8 cellular contexts compared by ENCODE assay signal in the genomic region with DNA sequence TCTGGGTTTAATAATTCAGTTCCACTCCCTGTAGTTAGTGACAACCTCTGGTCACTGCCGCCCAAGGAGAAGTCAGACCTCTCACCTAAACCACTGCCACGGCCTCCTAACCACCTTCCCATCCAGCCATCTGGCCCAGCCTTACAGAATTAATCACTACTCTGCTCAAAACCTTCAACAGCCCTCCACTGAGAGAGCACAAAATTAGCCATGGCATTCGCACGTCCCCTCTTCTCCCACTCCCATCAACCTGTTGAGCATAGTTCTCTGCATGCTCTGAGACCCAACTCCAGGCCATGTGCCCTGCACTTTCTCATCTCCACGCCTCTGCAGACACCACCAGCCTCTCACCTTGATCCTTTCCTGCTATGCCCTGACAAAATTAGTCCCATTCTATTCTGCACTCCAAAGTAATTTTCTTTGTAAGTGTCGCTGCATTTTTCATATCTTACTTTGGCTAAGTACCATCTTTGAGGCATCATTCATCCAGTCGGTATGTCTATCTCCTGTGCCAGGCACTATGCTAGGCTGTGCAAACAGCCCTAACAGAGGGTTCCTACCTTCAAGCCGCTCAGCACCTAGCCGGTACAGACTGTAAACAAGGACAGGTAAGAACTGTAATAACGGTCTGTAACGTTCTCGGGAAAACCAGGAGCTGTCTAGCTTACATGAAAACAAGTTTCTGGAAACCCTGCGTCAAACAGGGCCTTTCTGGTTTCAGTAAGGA. TPM values are rescaled to one million over a fixed set of nuclear protein-coding genes. Genes with fewer than 3 reads are reported as not detected.
DNase-seq lines count a peak whose midpoint lies in the region; ATAC-seq and TF ChIP-seq lines count a peak whose summit lies in the region.

No MANE protein-coding gene starts in this region.

- peaks cover 26% of the 10 kb centered on the region for H3K4me1 Mint-ChIP-seq in Caco-2 (ENCODE audit: low read depth, unreplicated experiment)
- H3K4me1 Mint-ChIP-seq in stimulated activated naive CD8-positive, alpha-beta T cell treated with anti-CD3 and anti-CD28 coated beads, Interleukin-15, Interleukin-2, amounts not matched to agents 100 ng/mL and 50 ng/mL, for 24 hours (ENCODE audit: low read depth): peaks cover 21% of the 10 kb centered on the region

- H3K36me3 ChIP-seq in Caco-2 (ENCODE audit: control insufficient read depth, insufficient read depth, low read length) (peaks cover under 1% of the 10 kb centered on the region; the same call in 1 of the 2 replicates), ascending aorta (peaks cover 15 to 22% of the 10 kb centered on the region in 2 donors), kidney epithelial cell (ENCODE audit: control insufficient read depth, insufficient read depth, low read length) (no peaks in the 10 kb centered on the region)

- H3K27me3 Mint-ChIP-seq in Caco-2 (ENCODE audit: insufficient read depth, unreplicated experiment): no peaks in the 10 kb centered on the region
- H3K27me3 Mint-ChIP-seq in stimulated activated naive CD8-positive, alpha-beta T cell treated with anti-CD3 and anti-CD28 coated beads, Interleukin-15, Interleukin-2, amounts not matched to agents 100 ng/mL and 50 ng/mL, for 24 hours: no peaks in the 10 kb centered on the region

- H3K27ac ChIP-seq in ascending aorta: peak overlapping the region; percentile 70 to 92

- ATAC-seq in HG03442 (IDR thresholded peaks at IDR 0.05; ENCODE audit: unreplicated experiment) (peak; percentile 11), GM19395 (IDR thresholded peaks at IDR 0.05; ENCODE audit: unreplicated experiment) (no peak), HG03108 (IDR thresholded peaks at IDR 0.05; ENCODE audit: unreplicated experiment) (no peak), HG02840 (IDR thresholded peaks at IDR 0.05; ENCODE audit: low FRiP score, unreplicated experiment) (no peak)

- H3K4me3 ChIP-seq in Caco-2 (ENCODE audit: low read depth, low read length) (peak overlapping the region; percentile 81), ascending aorta (peak overlapping the region; percentile 91 to 97), kidney epithelial cell (ENCODE audit: low read depth, low read length) (peak overlapping the region; percentile 67)

- BruUV-seq in Caco-2 (replicated peaks; lab: Mats Ljungman, UMichigan): no TSS peak

- DNase-seq in Caco-2 (no peak), ascending aorta (ENCODE audit: low spot score in 2 of 2) (no peak), kidney epithelial cell (ENCODE audit: low read depth) (no peak)

- H3K4me3 Mint-ChIP-seq in Caco-2 (ENCODE audit: unreplicated experiment): peak overlapping the region; percentile 77
- peak overlapping the region; percentile 87 for H3K4me3 Mint-ChIP-seq in stimulated activated naive CD8-positive, alpha-beta T cell treated with anti-CD3 and anti-CD28 coated beads, Interleukin-15, Interleukin-2, amounts not matched to agents 100 ng/mL and 50 ng/mL, for 24 hours

- intact Hi-C loops in Caco-2 (cut with micrococcal nuclease; ENCODE audit: unreplicated experiment): no loop called here
- intact Hi-C loops in ascending aorta (cut with DNase I): loop anchor here (2.0 to 5.0 kb wide), 4 partner anchors 15 to 421 kb away; no protein-coding TSS in a partner anchor

- CTCF ChIA-PET in Caco-2 (lab: Charles Lee): interaction anchor here (0.9 kb wide), 1 partner anchor 43 kb away, joined by 3 read pairs; the partner anchor contains the start of gene UTP6

- H3K9me3 ChIP-seq in Caco-2: no peaks in the 10 kb centered on the region
- no peaks in the 10 kb centered on the region for H3K9me3 ChIP-seq in ascending aorta

- H3K36me3 Mint-ChIP-seq in Caco-2 (ENCODE audit: insufficient read depth, unreplicated experiment): peaks cover 22% of the 10 kb centered on the region
- H3K36me3 Mint-ChIP-seq in stimulated activated naive CD8-positive, alpha-beta T cell treated with anti-CD3 and anti-CD28 coated beads, Interleukin-15, Interleukin-2, amounts not matched to agents 100 ng/mL and 50 ng/mL, for 24 hours (ENCODE audit: low read depth): peaks cover 38% of the 10 kb centered on the region

- POLR2A ChIA-PET in Caco-2 (lab: Charles Lee): no interaction called here

- H3K4me1 ChIP-seq in Caco-2 (no peaks in the 10 kb centered on the region), ascending aorta (peaks cover 8 to 20% of the 10 kb centered on the region in 2 donors)

- TF ChIP-seq CTCF in Caco-2 (IDR thresholded peaks at IDR 0.05; ENCODE audit: insufficient read depth in 1 of 2, low read depth in 1 of 2, low read length in 1 of 2, severe bottlenecking in 1 of 2, unreplicated experiment in 1 of 2) (no peak), ascending aorta (IDR thresholded peaks at IDR 0.05) (no peak), kidney epithelial cell (IDR thresholded peaks at IDR 0.05; ENCODE audit: insufficient read depth, low read length, poor library complexity, severe bottlenecking) (no peak)

- no peaks in the 10 kb centered on the region for H3K9me3 Mint-ChIP-seq in Caco-2 (ENCODE audit: unreplicated experiment)
- no peaks in the 10 kb centered on the region for H3K9me3 Mint-ChIP-seq in stimulated activated naive CD8-positive, alpha-beta T cell treated with anti-CD3 and anti-CD28 coated beads, Interleukin-15, Interleukin-2, amounts not matched to agents 100 ng/mL and 50 ng/mL, for 24 hours

- H3K27me3 ChIP-seq in Caco-2 (replicated peaks; ENCODE audit: control insufficient read depth, insufficient read depth, low read length) (no peaks in the 10 kb centered on the region), ascending aorta (no peaks in the 10 kb centered on the region), kidney epithelial cell (ENCODE audit: control insufficient read depth, insufficient read depth, low read length) (no peaks in the 10 kb centered on the region)

- peak overlapping the region; percentile 26 for H3K27ac Mint-ChIP-seq in Caco-2 (ENCODE audit: unreplicated experiment)
- peak overlapping the region; percentile 87 for H3K27ac Mint-ChIP-seq in stimulated activated naive CD8-positive, alpha-beta T cell treated with anti-CD3 and anti-CD28 coated beads, Interleukin-15, Interleukin-2, amounts not matched to agents 100 ng/mL and 50 ng/mL, for 24 hours

RNA-seq across cellular contexts. Expression of gene COPRS, which starts 1.0 kb away (rescaled TPM):
- total RNA-seq in Caco-2 (2022): 56.7 and 62.2 TPM in 2 replicates
- total RNA-seq in ascending aorta: 92.1 TPM
- 78.2 and 88.8 TPM in 2 replicates for total RNA-seq in kidney epithelial cell

RNA-seq across cellular contexts. Expression of gene UTP6, which starts 43.4 kb away (rescaled TPM):
- total RNA-seq in Caco-2 (2022) (125 and 126 TPM in 2 replicates), ascending aorta (64.3 TPM), kidney epithelial cell (34.6 and 36.7 TPM in 2 replicates)
